26 cellular contexts compared by ENCODE assay signal in the genomic region with DNA sequence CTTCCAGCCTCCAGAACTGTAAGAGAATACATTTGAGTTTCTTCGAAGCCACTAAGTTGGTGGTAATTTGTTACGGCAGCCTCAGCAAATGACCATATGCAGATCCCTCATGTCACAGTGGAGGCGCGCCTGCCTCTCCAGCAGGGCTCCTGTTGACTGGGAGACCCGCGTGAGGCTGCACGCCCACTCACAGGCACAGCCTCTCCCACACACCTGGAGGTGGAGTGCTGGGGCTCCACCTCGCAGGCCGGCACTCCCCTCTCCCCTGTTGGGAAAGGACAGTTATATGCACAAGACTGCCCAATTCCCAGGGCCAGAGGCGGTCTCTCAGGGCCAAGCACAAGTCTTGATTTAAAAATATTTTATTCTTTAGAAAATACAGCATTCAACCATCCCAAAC. TPM values are rescaled to one million over a fixed set of nuclear protein-coding genes. Genes with fewer than 3 reads are reported as not detected.
DNase-seq lines count a peak whose midpoint lies in the region; ATAC-seq and TF ChIP-seq lines count a peak whose summit lies in the region.
"Had no signal": no experiment of that assay in that cellular context is flagged by ENCODE, and none has a peak within 500 bp of the region (broad histone marks: within the 10 kb centered on the region; RNA-seq: fewer than 3 reads in every experiment).

No MANE protein-coding gene starts in this region.

- no peaks in the 10 kb centered on the region for H3K9me3 Mint-ChIP-seq in activated CD4-positive, alpha-beta T cell treated with anti-CD3 and anti-CD28 coated beads, Interleukin-2, amount 10 ng/mL, durations not matched to agents 7 days and 5 days
- no peaks in the 10 kb centered on the region for H3K9me3 Mint-ChIP-seq in activated CD8-positive, alpha-beta T cell treated with anti-CD3 and anti-CD28 coated beads, Interleukin-2, amount 10 ng/mL, durations not matched to agents 7 days and 5 days (ENCODE audit: insufficient read depth)
- H3K9me3 Mint-ChIP-seq in osteocyte (ENCODE audit: unreplicated experiment), result no peaks in the 10 kb centered on the region
- H3K9me3 Mint-ChIP-seq: activated B cell treated with CpG ODN at 0.5 μM for 24 hours, naive B cell had no signal

- no peak for ATAC-seq in activated CD8-positive, alpha-beta T cell treated with anti-CD3 and anti-CD28 coated beads, Interleukin-2, amount 10 ng/mL, durations not matched to agents 7 days and 5 days
- ATAC-seq in GM18861 (IDR thresholded peaks at IDR 0.05; ENCODE audit: unreplicated experiment), result no peak
- ATAC-seq: foreskin keratinocyte, HCT116, left lobe of liver, pancreas, right cardiac atrium, Right ventricle myocardium inferior had no signal

- peaks cover 60% of the 10 kb centered on the region for H3K4me1 Mint-ChIP-seq in activated CD4-positive, alpha-beta T cell treated with anti-CD3 and anti-CD28 coated beads, Interleukin-2, amount 10 ng/mL, durations not matched to agents 7 days and 5 days
- peaks cover 64% of the 10 kb centered on the region for H3K4me1 Mint-ChIP-seq in activated CD8-positive, alpha-beta T cell treated with anti-CD3 and anti-CD28 coated beads, Interleukin-2, amount 10 ng/mL, durations not matched to agents 7 days and 5 days (ENCODE audit: low read depth)
- H3K4me1 Mint-ChIP-seq in osteocyte (ENCODE audit: unreplicated experiment), result no peaks in the 10 kb centered on the region

- peak overlapping the region; percentile 36 for H3K27ac Mint-ChIP-seq in activated CD4-positive, alpha-beta T cell treated with anti-CD3 and anti-CD28 coated beads, Interleukin-2, amount 10 ng/mL, durations not matched to agents 7 days and 5 days
- H3K27ac Mint-ChIP-seq in activated CD8-positive, alpha-beta T cell treated with anti-CD3 and anti-CD28 coated beads, Interleukin-2, amount 10 ng/mL, durations not matched to agents 7 days and 5 days, result peak overlapping the region; percentile 15
- H3K27ac Mint-ChIP-seq in osteocyte (ENCODE audit: unreplicated experiment), result no peak overlapping the region
- H3K27ac Mint-ChIP-seq: activated B cell treated with CpG ODN at 0.5 μM for 24 hours had no signal

- POLR2A ChIA-PET in activated CD4-positive, alpha-beta T cell treated with anti-CD3 and anti-CD28 coated beads, Interleukin-2, amount 10 ng/mL, durations not matched to agents 7 days and 5 days (lab: Charles Lee), result no interaction called here
- POLR2A ChIA-PET in activated CD8-positive, alpha-beta T cell treated with anti-CD3 and anti-CD28 coated beads, Interleukin-2, amount 10 ng/mL, durations not matched to agents 7 days and 5 days (lab: Charles Lee), result interaction anchor here (1.1 kb wide), 1 partner anchor 49 kb away, joined by 3 read pairs; no protein-coding TSS in a partner anchor

- CTCF ChIA-PET in activated CD4-positive, alpha-beta T cell treated with anti-CD3 and anti-CD28 coated beads, Interleukin-2, amount 10 ng/mL, durations not matched to agents 7 days and 5 days (lab: Charles Lee), result interaction anchor here (0.6 to 5.3 kb wide), 2 partner anchors 8 to 184 kb away, joined by 4 to 81 read pairs; no protein-coding TSS in a partner anchor
- CTCF ChIA-PET in activated CD8-positive, alpha-beta T cell treated with anti-CD3 and anti-CD28 coated beads, Interleukin-2, amount 10 ng/mL, durations not matched to agents 7 days and 5 days (lab: Charles Lee), result interaction anchor here (11.1 kb wide), 1 partner anchor 9 kb away, joined by 176 read pairs; no protein-coding TSS in a partner anchor

- H3K36me3 Mint-ChIP-seq in activated CD4-positive, alpha-beta T cell treated with anti-CD3 and anti-CD28 coated beads, Interleukin-2, amount 10 ng/mL, durations not matched to agents 7 days and 5 days (ENCODE audit: low read depth), result peaks cover 41% of the 10 kb centered on the region
- peaks cover 57% of the 10 kb centered on the region for H3K36me3 Mint-ChIP-seq in activated CD8-positive, alpha-beta T cell treated with anti-CD3 and anti-CD28 coated beads, Interleukin-2, amount 10 ng/mL, durations not matched to agents 7 days and 5 days (ENCODE audit: low read depth)
- H3K36me3 Mint-ChIP-seq in osteocyte (ENCODE audit: unreplicated experiment), result peaks cover 28% of the 10 kb centered on the region
- H3K36me3 Mint-ChIP-seq: naive B cell had no signal

- DNase-seq in activated CD4-positive, alpha-beta T cell treated with anti-CD3 and anti-CD28 coated beads, Interleukin-2, amount 10 ng/mL, durations not matched to agents 7 days and 5 days, result no peak
- DNase-seq in activated CD4-positive, alpha-beta T cell treated with anti-CD3 and anti-CD28 coated beads, Interleukin-2, amount 50 U/mL, for 4 hours, result no peak
- no peak for DNase-seq in activated CD8-positive, alpha-beta T cell treated with anti-CD3 and anti-CD28 coated beads, Interleukin-2, amount 10 ng/mL, durations not matched to agents 7 days and 5 days
- DNase-seq in osteocyte (ENCODE audit: extremely low spot score, unreplicated experiment), result peak; percentile 76
- DNase-seq in NCI-H1436 treated with DMSO at 0.1 percent for 48 hours (lab: John Stamatoyannopoulos, UW), result no peak
- DNase-seq: activated B cell treated with CpG ODN at 0.5 μM for 24 hours; BE2C; brain microvascular endothelial cell; effector CD8-positive, alpha-beta T cell; erythroblast; foreskin keratinocyte; naive B cell; NCI-H1048; NCI-H2029; NCI-H2227 treated with DMSO at 0.1 percent for 48 hours; NCI-H82; stimulated activated CD4-positive, alpha-beta T cell treated with anti-CD3 and anti-CD28 coated beads, Interleukin-12 subunit alpha, Interleukin-12 subunit beta, amount 100 ng/mL, for 4 hours; stomach; T1000; transverse colon had no signal

- TF ChIP-seq CTCF in osteocyte (IDR thresholded peaks at IDR 0.05), result no peak

- H3K4me3 Mint-ChIP-seq in activated CD4-positive, alpha-beta T cell treated with anti-CD3 and anti-CD28 coated beads, Interleukin-2, amount 10 ng/mL, durations not matched to agents 7 days and 5 days, result no peak overlapping the region
- H3K4me3 Mint-ChIP-seq in activated CD8-positive, alpha-beta T cell treated with anti-CD3 and anti-CD28 coated beads, Interleukin-2, amount 10 ng/mL, durations not matched to agents 7 days and 5 days, result no peak overlapping the region
- no peak overlapping the region for H3K4me3 Mint-ChIP-seq in osteocyte (ENCODE audit: unreplicated experiment)
- H3K4me3 Mint-ChIP-seq: activated B cell treated with CpG ODN at 0.5 μM for 24 hours, naive B cell had no signal

- H3K27me3 Mint-ChIP-seq in activated CD4-positive, alpha-beta T cell treated with anti-CD3 and anti-CD28 coated beads, Interleukin-2, amount 10 ng/mL, durations not matched to agents 7 days and 5 days, result no peaks in the 10 kb centered on the region
- H3K27me3 Mint-ChIP-seq in activated CD8-positive, alpha-beta T cell treated with anti-CD3 and anti-CD28 coated beads, Interleukin-2, amount 10 ng/mL, durations not matched to agents 7 days and 5 days (ENCODE audit: low read depth), result no peaks in the 10 kb centered on the region
- no peaks in the 10 kb centered on the region for H3K27me3 Mint-ChIP-seq in osteocyte (ENCODE audit: unreplicated experiment)
- H3K27me3 Mint-ChIP-seq: activated B cell treated with CpG ODN at 0.5 μM for 24 hours, naive B cell had no signal

RNA-seq across cellular contexts. Expression of a gene that starts 2.8 kb away (rescaled TPM):
- total RNA-seq in activated CD4-positive, alpha-beta T cell treated with anti-CD3 and anti-CD28 coated beads, Interleukin-2, amount 10 ng/mL, durations not matched to agents 7 days and 5 days, result under 1 TPM; 0.55 to 0.65 TPM
- under 1 TPM; 0.52 to 0.79 TPM for total RNA-seq in activated CD8-positive, alpha-beta T cell treated with anti-CD3 and anti-CD28 coated beads, Interleukin-2, amount 10 ng/mL, durations not matched to agents 7 days and 5 days
- total RNA-seq in osteocyte, result not detected in 2 replicates
- total RNA-seq: foreskin keratinocyte, left lobe of liver, stomach had no signal

RNA-seq across cellular contexts. Expression of a gene that starts 10.7 kb away (rescaled TPM):
- total RNA-seq in activated CD4-positive, alpha-beta T cell treated with anti-CD3 and anti-CD28 coated beads, Interleukin-2, amount 10 ng/mL, durations not matched to agents 7 days and 5 days, result 100 to 1,000 TPM; 117 to 119 TPM
- total RNA-seq in activated CD8-positive, alpha-beta T cell treated with anti-CD3 and anti-CD28 coated beads, Interleukin-2, amount 10 ng/mL, durations not matched to agents 7 days and 5 days, result 100 to 1,000 TPM; 154 to 162 TPM
- total RNA-seq in osteocyte, result 55.8 and 58.6 TPM in 2 replicates

RNA-seq across cellular contexts. Expression of a gene that starts 17.3 kb away (rescaled TPM):
- total RNA-seq in activated CD4-positive, alpha-beta T cell treated with anti-CD3 and anti-CD28 coated beads, Interleukin-2, amount 10 ng/mL, durations not matched to agents 7 days and 5 days, result 10 to 100 TPM; 82.2 to 92.7 TPM
- 10 to 100 TPM; 90.7 to 91.9 TPM for total RNA-seq in activated CD8-positive, alpha-beta T cell treated with anti-CD3 and anti-CD28 coated beads, Interleukin-2, amount 10 ng/mL, durations not matched to agents 7 days and 5 days
- 16.4 and 16.9 TPM in 2 replicates for total RNA-seq in osteocyte

RNA-seq across cellular contexts. Expression of a gene that starts 30.3 kb away (rescaled TPM):
- 10 to 100 TPM; 47.5 to 58.4 TPM for total RNA-seq in activated CD4-positive, alpha-beta T cell treated with anti-CD3 and anti-CD28 coated beads, Interleukin-2, amount 10 ng/mL, durations not matched to agents 7 days and 5 days
- total RNA-seq in activated CD8-positive, alpha-beta T cell treated with anti-CD3 and anti-CD28 coated beads, Interleukin-2, amount 10 ng/mL, durations not matched to agents 7 days and 5 days, result 10 to 100 TPM; 57.7 to 60.8 TPM
- 34.8 and 36.2 TPM in 2 replicates for total RNA-seq in osteocyte

RNA-seq across cellular contexts. Expression of a gene that starts 50.2 kb away (rescaled TPM):
- total RNA-seq in activated CD4-positive, alpha-beta T cell treated with anti-CD3 and anti-CD28 coated beads, Interleukin-2, amount 10 ng/mL, durations not matched to agents 7 days and 5 days, result 100 to 1,000 TPM; 140 to 143 TPM
- 100 to 1,000 TPM; 131 TPM for total RNA-seq in activated CD8-positive, alpha-beta T cell treated with anti-CD3 and anti-CD28 coated beads, Interleukin-2, amount 10 ng/mL, durations not matched to agents 7 days and 5 days
- 76.7 and 82.1 TPM in 2 replicates for total RNA-seq in osteocyte
